Comparison of ENCODE assay signal across 9 cellular contexts in the genomic region with DNA sequence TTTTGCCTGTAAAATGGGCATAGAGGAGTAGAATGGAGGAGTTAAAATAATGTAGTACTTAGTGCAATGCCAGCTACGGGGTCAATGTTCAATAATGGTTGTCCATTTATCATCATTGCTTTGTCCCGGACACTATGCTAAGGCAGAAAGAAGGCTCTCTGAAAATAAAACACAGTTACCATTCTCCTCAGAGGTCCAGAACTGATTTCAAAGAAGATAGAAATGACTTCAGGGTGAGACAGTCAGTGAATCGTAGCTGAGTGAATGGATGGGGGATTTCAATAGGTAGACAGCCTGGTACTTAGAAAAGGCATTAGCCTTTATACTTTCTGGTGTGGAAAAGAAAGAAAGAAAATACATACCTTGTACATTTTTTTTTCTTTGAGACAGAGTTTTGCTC. TPM values are rescaled to one million over a fixed set of nuclear protein-coding genes. Genes with fewer than 3 reads are reported as not detected.
DNase-seq lines count a peak whose midpoint lies in the region; ATAC-seq and TF ChIP-seq lines count a peak whose summit lies in the region.
"Had no signal": no experiment of that assay in that cellular context is flagged by ENCODE, and none has a peak within 500 bp of the region (broad histone marks: within the 10 kb centered on the region; RNA-seq: fewer than 3 reads in every experiment).

No MANE protein-coding gene starts in this region.

- no peak for DNase-seq in HAP-1 (ENCODE audit: low spot score in 2 of 2)
- DNase-seq in WERI-Rb-1, result no peak
- DNase-seq in NCI-H1694 treated with DMSO at 0.1 percent for 48 hours (lab: John Stamatoyannopoulos, UW), result no peak
- DNase-seq: SHP77 treated with DMSO at 0.1 percent for 48 hours had no signal

- no peak for TF ChIP-seq EP300 in gastroesophageal sphincter (IDR thresholded peaks at IDR 0.05)

- no peak for ATAC-seq in gastroesophageal sphincter
- ATAC-seq in GM18873 (IDR thresholded peaks at IDR 0.05; ENCODE audit: low FRiP score, unreplicated experiment), result no peak
- ATAC-seq in GM21447 (IDR thresholded peaks at IDR 0.05; ENCODE audit: unreplicated experiment), result no peak

- peak overlapping the region; percentile 92 for H3K4me2 ChIP-seq in skeletal muscle satellite cell (ENCODE audit: low read length)

- TF ChIP-seq POLR2A in gastroesophageal sphincter (IDR thresholded peaks at IDR 0.05), result no peak

- TF ChIP-seq CTCF in VCaP (conservative IDR thresholded peaks at IDR 0.05) (no peak), gastroesophageal sphincter (IDR thresholded peaks at IDR 0.05) (no peak), WERI-Rb-1 (IDR thresholded peaks at IDR 0.05; ENCODE audit: low read depth, low read length) (no peak)

- peaks cover 6% of the 10 kb centered on the region; the same call in 1 of the 2 replicates for H3K36me3 ChIP-seq in HAP-1 (replicated peaks)
- no peaks in the 10 kb centered on the region for H3K36me3 ChIP-seq in gastroesophageal sphincter
- no peaks in the 10 kb centered on the region for H3K36me3 ChIP-seq in skeletal muscle satellite cell (ENCODE audit: insufficient read depth, low read length)
- peaks cover 6% of the 10 kb centered on the region; the same call in 1 of the 2 replicates for H3K36me3 ChIP-seq in WERI-Rb-1

- no peaks in the 10 kb centered on the region for H3K9me3 ChIP-seq in HAP-1
- no peaks in the 10 kb centered on the region for H3K9me3 ChIP-seq in gastroesophageal sphincter
- no peaks in the 10 kb centered on the region for H3K9me3 ChIP-seq in skeletal muscle satellite cell (replicated peaks; ENCODE audit: low read length)
- no peaks in the 10 kb centered on the region for H3K9me3 ChIP-seq in WERI-Rb-1 (ENCODE audit: severe bottlenecking)

- 44 to 48% methylated on average over 2 to 3 of the region's 3 CpGs for WGBS in gastroesophageal sphincter (ENCODE audit: low coverage in 1 of 2), 2 donors

- H3K27me3 ChIP-seq in HAP-1 (ENCODE audit: low read depth), result no peaks in the 10 kb centered on the region
- H3K27me3 ChIP-seq in gastroesophageal sphincter, result no peaks in the 10 kb centered on the region
- H3K27me3 ChIP-seq in skeletal muscle satellite cell (ENCODE audit: control insufficient read depth, insufficient read depth, low read length), result no peaks in the 10 kb centered on the region
- no peaks in the 10 kb centered on the region for H3K27me3 ChIP-seq in WERI-Rb-1 (ENCODE audit: insufficient read depth, low read depth, severe bottlenecking)

- H3K9ac ChIP-seq in skeletal muscle satellite cell (ENCODE audit: low read depth, low read length), result no peak overlapping the region

- H3K4me1 ChIP-seq in HAP-1, result peaks cover 27% of the 10 kb centered on the region
- H3K4me1 ChIP-seq in gastroesophageal sphincter, result peaks cover 0 to 43% (median 11%) of the 10 kb centered on the region in 3 donors
- peaks cover 23% of the 10 kb centered on the region for H3K4me1 ChIP-seq in skeletal muscle satellite cell (ENCODE audit: control insufficient read depth, insufficient read depth, low read length)

- H3K4me3 ChIP-seq in HAP-1, result peak overlapping the region; percentile 75
- peak overlapping the region in 1 of 2 donors; percentile 93 for H3K4me3 ChIP-seq in gastroesophageal sphincter
- H3K4me3 ChIP-seq in skeletal muscle satellite cell (ENCODE audit: low read length), result no peak overlapping the region
- no peak overlapping the region for H3K4me3 ChIP-seq in WERI-Rb-1 (ENCODE audit: low read depth, low read length)

- H3K27ac ChIP-seq in VCaP (peak overlapping the region; percentile 87), gastroesophageal sphincter (peak overlapping the region; percentile 65 to 97 (median 96)), WERI-Rb-1 (no peak overlapping the region)

- in situ Hi-C loops in HAP-1 (cut with MboI; ENCODE audit: low sequenced_read_pairs), result loop anchor here (10.0 kb wide), 1 partner anchor 243 kb away; a partner anchor contains a TSS

RNA-seq across cellular contexts. Expression of a gene that starts 1.2 kb away (rescaled TPM):
- total RNA-seq in gastroesophageal sphincter, result 100 to 1,000 TPM; 104 to 139 (median 119) TPM
- total RNA-seq in skeletal muscle satellite cell (2012; rRNA removed), result 37.4 and 55.8 TPM in 2 replicates

RNA-seq across cellular contexts. Expression of a gene that starts 50.5 kb away (rescaled TPM):
- 10 to 100 TPM; 10.1 to 19.0 (median 11.6) TPM for total RNA-seq in gastroesophageal sphincter
- 12.2 and 16.4 TPM in 2 replicates for total RNA-seq in skeletal muscle satellite cell (2012; rRNA removed)
